8 cellular contexts compared by ENCODE assay signal in genomic region chr11:17076517-17077239, GRCh38. TPM values are rescaled to one million over a fixed set of nuclear protein-coding genes. Genes with fewer than 3 reads are reported as not detected.
DNase-seq lines count a peak whose midpoint lies in the region; ATAC-seq lines count a peak whose summit lies in the region.

No MANE protein-coding gene starts in this region.

- H3K27ac Mint-ChIP-seq in activated T-cell treated with anti-CD3 and anti-CD28 coated beads, Interleukin-2, amount 50 U/mL, for 72 hours, result peak overlapping the region; percentile 97
- peak overlapping the region; percentile 99 for H3K27ac Mint-ChIP-seq in stimulated activated effector memory CD8-positive, alpha-beta T cell treated with anti-CD3 and anti-CD28 coated beads, Interleukin-12 subunit alpha, Interleukin-12 subunit beta, amount 100 ng/mL, for 72 hours

- no peaks in the 10 kb centered on the region for H3K27me3 Mint-ChIP-seq in activated T-cell treated with anti-CD3 and anti-CD28 coated beads, Interleukin-2, amount 50 U/mL, for 72 hours (ENCODE audit: low read depth)

- peaks cover 48% of the 10 kb centered on the region for H3K4me1 Mint-ChIP-seq in activated T-cell treated with anti-CD3 and anti-CD28 coated beads, Interleukin-2, amount 50 U/mL, for 72 hours (ENCODE audit: low read depth)
- peaks cover 48% of the 10 kb centered on the region for H3K4me1 Mint-ChIP-seq in stimulated activated effector memory CD8-positive, alpha-beta T cell treated with anti-CD3 and anti-CD28 coated beads, Interleukin-12 subunit alpha, Interleukin-12 subunit beta, amount 100 ng/mL, for 72 hours

- peaks cover 17 to 32% of the 10 kb centered on the region in 2 donors for H3K36me3 Mint-ChIP-seq in activated T-cell treated with anti-CD3 and anti-CD28 coated beads, Interleukin-2, amount 50 U/mL, for 72 hours (ENCODE audit: insufficient read depth in 2 of 2)
- H3K36me3 Mint-ChIP-seq in stimulated activated effector memory CD8-positive, alpha-beta T cell treated with anti-CD3 and anti-CD28 coated beads, Interleukin-12 subunit alpha, Interleukin-12 subunit beta, amount 100 ng/mL, for 72 hours, result peaks cover 67% of the 10 kb centered on the region

- H3K4me3 ChIP-seq in iPS-11a (ENCODE audit: low read depth, low read length), result peak overlapping the region; percentile 99

- peak overlapping the region; percentile 95 to 100 for H3K4me3 Mint-ChIP-seq in activated T-cell treated with anti-CD3 and anti-CD28 coated beads, Interleukin-2, amount 50 U/mL, for 72 hours
- peak overlapping the region; percentile 100 for H3K4me3 Mint-ChIP-seq in stimulated activated effector memory CD8-positive, alpha-beta T cell treated with anti-CD3 and anti-CD28 coated beads, Interleukin-12 subunit alpha, Interleukin-12 subunit beta, amount 100 ng/mL, for 72 hours

- DNase-seq in DMS53 (lab: John Stamatoyannopoulos, UW) (peak; percentile 23), DMS53 treated with DMSO at 0.1 percent for 48 hours (lab: John Stamatoyannopoulos, UW; ENCODE audit: unreplicated experiment) (no peak), GF-D8 (lab: John Stamatoyannopoulos, UW) (no peak)
- DNase-seq in activated T-cell treated with anti-CD3 and anti-CD28 coated beads, Interleukin-2, amount 50 U/mL, for 72 hours, result peak in 1 of 2 donors; percentile 10
- no peak for DNase-seq in stimulated activated effector memory CD8-positive, alpha-beta T cell treated with anti-CD3 and anti-CD28 coated beads, Interleukin-12 subunit alpha, Interleukin-12 subunit beta, amount 100 ng/mL, for 72 hours (ENCODE audit: low spot score in 2 of 2)
- no peak for DNase-seq in stimulated activated CD4-positive, alpha-beta T cell treated with anti-CD3 and anti-CD28 coated beads, Interleukin-4, amount 100 ng/mL, for 4 hours

- ATAC-seq in activated T-cell treated with anti-CD3 and anti-CD28 coated beads, Interleukin-2, amount 50 U/mL, for 72 hours (replicated peaks in 1 of 2), result no peak
- ATAC-seq in stimulated activated effector memory CD8-positive, alpha-beta T cell treated with anti-CD3 and anti-CD28 coated beads, Interleukin-12 subunit alpha, Interleukin-12 subunit beta, amount 100 ng/mL, for 72 hours, result no peak
- ATAC-seq in GM18873 (IDR thresholded peaks at IDR 0.05; ENCODE audit: low FRiP score, unreplicated experiment), result no peak

- H3K9me3 Mint-ChIP-seq in activated T-cell treated with anti-CD3 and anti-CD28 coated beads, Interleukin-2, amount 50 U/mL, for 72 hours, result no peaks in the 10 kb centered on the region
- no peaks in the 10 kb centered on the region for H3K9me3 Mint-ChIP-seq in stimulated activated effector memory CD8-positive, alpha-beta T cell treated with anti-CD3 and anti-CD28 coated beads, Interleukin-12 subunit alpha, Interleukin-12 subunit beta, amount 100 ng/mL, for 72 hours

RNA-seq across cellular contexts. Expression of gene RPS13, which starts 0.8 kb away (rescaled TPM):
- 1,000 to 10,000 TPM; 1,459 to 1,466 TPM for total RNA-seq in activated T-cell treated with anti-CD3 and anti-CD28 coated beads, Interleukin-2, amount 50 U/mL, for 72 hours
